In genomic region chr6:158066161-158066781, GRCh38 we compare ENCODE assay signal across 14 cellular contexts.
"Had no signal": no experiment of that assay in that cellular context is flagged by ENCODE, and none has a peak within 500 bp of the region (broad histone marks: within the 10 kb centered on the region; RNA-seq: fewer than 3 reads in every experiment).

No MANE protein-coding gene starts in this region.

- DNase-seq: activated B cell treated with CpG ODN at 0.5 μM for 24 hours; activated CD4-positive, alpha-beta T cell treated with anti-CD3 and anti-CD28 coated beads, Interleukin-2, amount 10 ng/mL, durations not matched to agents 24 days and 14 days; activated naive CD4-positive, alpha-beta T cell treated with Interleukin-2 at 50 U/mL for 16 hours; caudate nucleus; effector memory CD4-positive, alpha-beta T cell; erythroblast; head of caudate nucleus; islet precursor cell; left lung; ovary; T-helper 1 cell had no signal

- H3K4me3 Mint-ChIP-seq: activated B cell treated with CpG ODN at 0.5 μM for 24 hours; activated CD4-positive, alpha-beta T cell treated with anti-CD3 and anti-CD28 coated beads, Interleukin-2, amount 10 ng/mL, durations not matched to agents 24 days and 14 days; memory B cell; neural crest cell had no signal

- H3K4me3 ChIP-seq: left lung, ovary, vagina had no signal

- H3K27ac ChIP-seq: left lung, ovary, vagina had no signal

- ATAC-seq: left lung had no signal

- H3K27me3 ChIP-seq: left lung, ovary, vagina had no signal

- H3K4me1 Mint-ChIP-seq: activated B cell treated with CpG ODN at 0.5 μM for 24 hours, memory B cell had no signal

- H3K27me3 Mint-ChIP-seq: activated B cell treated with CpG ODN at 0.5 μM for 24 hours; activated CD4-positive, alpha-beta T cell treated with anti-CD3 and anti-CD28 coated beads, Interleukin-2, amount 10 ng/mL, durations not matched to agents 24 days and 14 days; memory B cell had no signal

- H3K9me3 ChIP-seq: left lung, ovary, vagina had no signal

- H3K36me3 ChIP-seq: ovary had no signal

- H3K9me3 Mint-ChIP-seq: activated B cell treated with CpG ODN at 0.5 μM for 24 hours; activated CD4-positive, alpha-beta T cell treated with anti-CD3 and anti-CD28 coated beads, Interleukin-2, amount 10 ng/mL, durations not matched to agents 24 days and 14 days; memory B cell; neural crest cell had no signal

- H3K27ac Mint-ChIP-seq: activated B cell treated with CpG ODN at 0.5 μM for 24 hours; activated CD4-positive, alpha-beta T cell treated with anti-CD3 and anti-CD28 coated beads, Interleukin-2, amount 10 ng/mL, durations not matched to agents 24 days and 14 days; memory B cell had no signal
